ENCODE assay signal across 17 cellular contexts in the genomic region with DNA sequence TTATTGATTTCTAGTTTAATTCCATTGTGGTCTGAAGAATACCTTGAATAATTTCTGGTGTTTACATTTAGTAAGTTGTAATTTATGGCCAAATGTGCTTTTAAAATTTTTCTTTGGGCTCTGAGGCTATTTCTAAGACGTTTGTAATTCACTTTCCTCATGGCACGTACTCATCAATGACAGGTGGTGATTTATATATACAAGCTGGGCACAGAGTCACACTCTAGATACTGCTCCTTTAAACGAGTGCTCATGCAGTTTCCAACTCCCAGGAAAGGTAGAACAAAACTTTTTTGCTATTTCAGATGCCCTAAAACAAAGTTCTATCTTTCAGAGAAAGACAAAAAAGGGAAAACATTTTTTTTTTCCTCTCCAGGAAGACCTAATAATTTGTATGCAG.
DNase-seq lines count a peak whose midpoint lies in the region; ATAC-seq and TF ChIP-seq lines count a peak whose summit lies in the region.
"Had no signal": no experiment of that assay in that cellular context is flagged by ENCODE, and none has a peak within 500 bp of the region (broad histone marks: within the 10 kb centered on the region; RNA-seq: fewer than 3 reads in every experiment).

No MANE protein-coding gene starts in this region.

- peaks cover 2% of the 10 kb centered on the region; the same call in 1 of the 2 replicates for H3K9me1 ChIP-seq in IMR-90 (ENCODE audit: insufficient read depth, low read length)

- H3K27ac ChIP-seq in IMR-90 (ENCODE audit: insufficient read depth, low read length): no peak overlapping the region
- H3K27ac ChIP-seq in SK-N-SH (ENCODE audit: low read depth in 2 of 2, low read length in 1 of 2): no peak overlapping the region
- H3K27ac ChIP-seq: BLaER1, GM23248, HL-60 had no signal

- TF ChIP-seq EP300 in SK-N-SH (IDR thresholded peaks at IDR 0.05; ENCODE audit: borderline replicate concordance in 1 of 2, low read depth in 1 of 2, low read length in 1 of 2): no peak

- TF ChIP-seq CTCF in IMR-90 (conservative IDR thresholded peaks at IDR 0.05; ENCODE audit: low read depth, low read length) (no peak), SK-N-SH (IDR thresholded peaks at IDR 0.05) (no peak)

- CTCF ChIA-PET in IMR-90 (lab: Yijun Ruan, JAX) (no interaction called here), SK-N-SH (lab: Yijun Ruan, JAX) (no interaction called here)

- DNase-seq in ELR (ENCODE audit: low read depth) (peak; percentile 48), IMR-90 (no peak), SK-N-SH (no peak), medulla oblongata (ENCODE audit: extremely low spot score) (no peak), NCI-H774 (lab: John Stamatoyannopoulos, UW) (no peak)
- DNase-seq: Calu3; CD8-positive, alpha-beta T cell; DMS79 treated with DMSO at 0.1 percent for 48 hours; GDM1; GM23248; HFFc6; Karpas-422; KBM-7 had no signal

- no peak for ATAC-seq in IMR-90 (ENCODE audit: low read depth)
- no peak for ATAC-seq in GM18867 (IDR thresholded peaks at IDR 0.05; ENCODE audit: unreplicated experiment)
- ATAC-seq: CD8-positive, alpha-beta T cell had no signal

- 0 out of 4 replicates have a peak overlapping the region, but pooled peaks of 1 of the 2 experiments have one; percentile 54 for H4K8ac ChIP-seq in IMR-90 (ENCODE audit: low read depth in 2 of 2, low read length in 2 of 2)

- no peak overlapping the region for H2AK9ac ChIP-seq in IMR-90 (replicated peaks; ENCODE audit: low read depth, low read length, poor library complexity)

- no peak overlapping the region for H2BK120ac ChIP-seq in IMR-90 (ENCODE audit: low read depth, low read length)

- intact Hi-C loops in IMR-90 (cut with micrococcal nuclease): no loop called here

- TF ChIP-seq POLR2A in IMR-90 (IDR thresholded peaks at IDR 0.05; ENCODE audit: low read depth, low read length): no peak

- no peaks in the 10 kb centered on the region for H3F3A ChIP-seq in SK-N-SH (replicated peaks; ENCODE audit: insufficient read depth)

- TF ChIP-seq RAD21 in IMR-90 (IDR thresholded peaks at IDR 0.05; ENCODE audit: low read length) (no peak), SK-N-SH (IDR thresholded peaks at IDR 0.05; ENCODE audit: low read length) (no peak)

- H3K4me2 ChIP-seq in IMR-90 (ENCODE audit: low read depth, low read length): no peak overlapping the region
- H3K4me2 ChIP-seq in SK-N-SH: no peak overlapping the region
- H3K4me2 ChIP-seq: BLaER1 had no signal

- no peaks in the 10 kb centered on the region for H3K27me3 ChIP-seq in IMR-90 (ENCODE audit: control insufficient read depth, insufficient read depth, low read length)
- no peaks in the 10 kb centered on the region for H3K27me3 ChIP-seq in SK-N-SH (ENCODE audit: insufficient read depth)
- H3K27me3 ChIP-seq: BLaER1 had no signal

- no peak overlapping the region for H3K23ac ChIP-seq in IMR-90 (ENCODE audit: low read depth, low read length)

- H2AFZ ChIP-seq in IMR-90 (replicated peaks; ENCODE audit: low read length, poor library complexity): no peak overlapping the region
- 0 out of 2 replicates have a peak overlapping the region, but pooled peaks have one; percentile 13 for H2AFZ ChIP-seq in SK-N-SH (ENCODE audit: low read depth)
- H2AFZ ChIP-seq: GM23248 had no signal

- no peak overlapping the region for H3K9ac ChIP-seq in IMR-90 (ENCODE audit: low read depth, low read length)
- H3K9ac ChIP-seq in SK-N-SH: no peak overlapping the region
- H3K9ac ChIP-seq: BLaER1, GM23248 had no signal

- no peak overlapping the region for H2BK5ac ChIP-seq in IMR-90 (ENCODE audit: low read depth, low read length, poor library complexity, severe bottlenecking)

- no peak overlapping the region for H3K4ac ChIP-seq in IMR-90 (ENCODE audit: low read depth, low read length)

- H4K20me1 ChIP-seq in IMR-90 (ENCODE audit: insufficient read depth, low read length) (no peaks in the 10 kb centered on the region), SK-N-SH (ENCODE audit: insufficient read depth) (no peaks in the 10 kb centered on the region)
- H4K20me1 ChIP-seq: BLaER1 had no signal

- no peak overlapping the region for H2BK15ac ChIP-seq in IMR-90 (ENCODE audit: low read depth, low read length)

- no peak overlapping the region for H3K56ac ChIP-seq in IMR-90 (ENCODE audit: extremely low read depth, insufficient read depth, low read length)

- in situ Hi-C loops in IMR-90 (cut with MboI; ENCODE audit: low sequenced_read_pairs): no loop called here

- dilution Hi-C loops in IMR-90 (cut with HindIII; ENCODE audit: low sequenced_read_pairs, unreplicated experiment): no loop called here

- H3K4me3 ChIP-seq in IMR-90 (ENCODE audit: insufficient read depth, low read depth, low read length) (no peak overlapping the region), SK-N-SH (ENCODE audit: low read depth in 2 of 2, low read length in 1 of 2) (no peak overlapping the region)
- H3K4me3 ChIP-seq: BLaER1, GM23248, HAP-1 had no signal

- no CpG with 5 or more reads among the region's 3 CpGs for WGBS in IMR-90 (ENCODE audit: extremely low coverage in 2 of 2, insufficient read length in 1 of 2), 2 experiments
- 24% methylated on average over 3 of the region's 3 CpGs for WGBS in SK-N-SH (ENCODE audit: low lambda C conversion rate)

- H3K9me3 ChIP-seq in IMR-90 (ENCODE audit: control insufficient read depth, insufficient read depth, low read length) (no peaks in the 10 kb centered on the region), SK-N-SH (no peaks in the 10 kb centered on the region)
- H3K9me3 ChIP-seq: HAP-1 had no signal

- H2AK5ac ChIP-seq in IMR-90 (ENCODE audit: low read depth, low read length): no peak overlapping the region

- no TSS peak for BruUV-seq in IMR-90 (replicated peaks; lab: Mats Ljungman, UMichigan)

- no peak overlapping the region; the same call in 1 of the 2 replicates for H3K18ac ChIP-seq in IMR-90 (ENCODE audit: low read depth, low read length)

- peaks cover 0 to 3% of the 10 kb centered on the region in 2 experiments; a peak in 1 of 4 replicates for H3K79me1 ChIP-seq in IMR-90 (ENCODE audit: low read depth in 1 of 2, low read length in 2 of 2)

- H4K5ac ChIP-seq in IMR-90 (ENCODE audit: low read depth, low read length): no peak overlapping the region

- no peaks in the 10 kb centered on the region for H3K9me2 ChIP-seq in SK-N-SH

- H3K36me3 ChIP-seq in IMR-90 (ENCODE audit: control insufficient read depth, insufficient read depth, low read length) (peaks cover 5% of the 10 kb centered on the region), SK-N-SH (replicated peaks in 1 of 2; ENCODE audit: control insufficient read depth in 1 of 2, insufficient read depth in 2 of 2, low read length in 1 of 2) (peaks cover 0 to 7% of the 10 kb centered on the region in 2 experiments)
- H3K36me3 ChIP-seq: HAP-1 had no signal

- POLR2A ChIA-PET in IMR-90 (lab: Charles Lee; ENCODE audit: unreplicated experiment) (no interaction called here), SK-N-SH (lab: Yijun Ruan, JAX) (no interaction called here)

- 0 out of 2 replicates have a peak overlapping the region, but pooled peaks have one; percentile 25 for H3K14ac ChIP-seq in IMR-90 (replicated peaks; ENCODE audit: low read depth, low read length)

- no peak overlapping the region for H2BK20ac ChIP-seq in IMR-90 (ENCODE audit: low read depth, low read length)

- no peak overlapping the region for H4K91ac ChIP-seq in IMR-90 (ENCODE audit: insufficient read depth, low read depth, low read length)

- H3K79me2 ChIP-seq in SK-N-SH (ENCODE audit: insufficient read depth): no peaks in the 10 kb centered on the region

- H3K4me1 ChIP-seq in IMR-90 (ENCODE audit: control insufficient read depth, insufficient read depth, low read length) (no peaks in the 10 kb centered on the region), SK-N-SH (ENCODE audit: control insufficient read depth in 1 of 2, insufficient read depth in 2 of 2, low read depth in 1 of 2, low read length in 1 of 2) (peaks cover 0 to 11% of the 10 kb centered on the region in 2 experiments; a peak in 2 of 4 replicates)
- H3K4me1 ChIP-seq: BLaER1, HAP-1 had no signal

TF ChIP-seq in IMR-90, 13 proteins besides CTCF, POLR2A, EP300 and RAD21:
- no peak for TF ChIP-seq RCOR1 (IDR thresholded peaks at IDR 0.05; ENCODE audit: insufficient replicate concordance, low read length)
- TF ChIP-seq BHLHE40 (IDR thresholded peaks at IDR 0.05; ENCODE audit: low read depth, low read length): no peak
- no peak for TF ChIP-seq RFX5 (IDR thresholded peaks at IDR 0.05; ENCODE audit: low read depth, low read length)
- TF ChIP-seq, protein P1, sequence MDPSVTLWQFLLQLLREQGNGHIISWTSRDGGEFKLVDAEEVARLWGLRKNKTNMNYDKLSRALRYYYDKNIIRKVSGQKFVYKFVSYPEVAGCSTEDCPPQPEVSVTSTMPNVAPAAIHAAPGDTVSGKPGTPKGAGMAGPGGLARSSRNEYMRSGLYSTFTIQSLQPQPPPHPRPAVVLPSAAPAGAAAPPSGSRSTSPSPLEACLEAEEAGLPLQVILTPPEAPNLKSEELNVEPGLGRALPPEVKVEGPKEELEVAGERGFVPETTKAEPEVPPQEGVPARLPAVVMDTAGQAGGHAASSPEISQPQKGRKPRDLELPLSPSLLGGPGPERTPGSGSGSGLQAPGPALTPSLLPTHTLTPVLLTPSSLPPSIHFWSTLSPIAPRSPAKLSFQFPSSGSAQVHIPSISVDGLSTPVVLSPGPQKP (IDR thresholded peaks at IDR 0.05; ENCODE audit: borderline replicate concordance, low read depth, low read length): no peak
- no peak for TF ChIP-seq CHD1 (IDR thresholded peaks at IDR 0.05; ENCODE audit: low read depth, low read length)
TF ChIP-seq in IMR-90: peak in this region for 0.

TF ChIP-seq in SK-N-SH, 30 proteins besides CTCF, POLR2A, EP300 and RAD21 (continues in another document):
- TF ChIP-seq, protein P2, sequence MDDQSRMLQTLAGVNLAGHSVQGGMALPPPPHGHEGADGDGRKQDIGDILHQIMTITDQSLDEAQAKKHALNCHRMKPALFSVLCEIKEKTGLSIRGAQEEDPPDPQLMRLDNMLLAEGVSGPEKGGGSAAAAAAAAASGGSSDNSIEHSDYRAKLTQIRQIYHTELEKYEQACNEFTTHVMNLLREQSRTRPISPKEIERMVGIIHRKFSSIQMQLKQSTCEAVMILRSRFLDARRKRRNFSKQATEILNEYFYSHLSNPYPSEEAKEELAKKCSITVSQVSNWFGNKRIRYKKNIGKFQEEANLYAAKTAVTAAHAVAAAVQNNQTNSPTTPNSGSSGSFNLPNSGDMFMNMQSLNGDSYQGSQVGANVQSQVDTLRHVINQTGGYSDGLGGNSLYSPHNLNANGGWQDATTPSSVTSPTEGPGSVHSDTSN (IDR thresholded peaks at IDR 0.05): peak; percentile 43
